ENCODE assay signal across 13 cellular contexts in genomic region chr13:40064723-40065122, GRCh38.
A peak's percentile ranks its signal among the peaks of the same experiment; 100 is the strongest.
DNase-seq lines count a peak whose midpoint lies in the region; ATAC-seq and TF ChIP-seq lines count a peak whose summit lies in the region.
"Had no signal": no experiment of that assay in that cellular context is flagged by ENCODE, and none has a peak within 500 bp of the region (broad histone marks: within the 10 kb centered on the region; RNA-seq: fewer than 3 reads in every experiment).

No MANE protein-coding gene starts in this region.

- TF ChIP-seq CTCF in astrocyte of the cerebellum (IDR thresholded peaks at IDR 0.05; ENCODE audit: low read depth, low read length, missing control alignments), result no peak

- DNase-seq in AG08396 (ENCODE audit: low spot score) (peak; percentile 15), HS-5 (ENCODE audit: low read depth) (peak; percentile 60), astrocyte of the cerebellum (ENCODE audit: low read depth) (peak; percentile 13), kidney tubule cell (ENCODE audit: low spot score) (peak; percentile 64), NCI-H2029 (lab: John Stamatoyannopoulos, UW) (no peak), left lobe of liver (ENCODE audit: low spot score) (no peak)
- DNase-seq in stimulated activated CD4-positive, alpha-beta T cell treated with anti-CD3 and anti-CD28 coated beads, Interleukin-2, amount 100 ng/mL, for 24 hours, result no peak
- DNase-seq: activated CD4-positive, alpha-beta T cell treated with anti-CD3 and anti-CD28 coated beads for 1 hour; activated effector memory CD4-positive, alpha-beta T cell treated with Interleukin-2 at 50 U/mL for 16 hours; CD4-positive, alpha-beta memory T cell; NCI-H2081 treated with DMSO at 0.1 percent for 48 hours; small intestine had no signal

- in situ Hi-C loops in astrocyte of the cerebellum (cut with HindIII; ENCODE audit: low sequenced_read_pairs), result no loop called here

- ATAC-seq in left lobe of liver, result no peak
- no peak for ATAC-seq in GM18861 (IDR thresholded peaks at IDR 0.05; ENCODE audit: unreplicated experiment)

- H3K4me3 ChIP-seq in astrocyte of the cerebellum (ENCODE audit: low read depth, low read length), result no peak overlapping the region

Comparison
In these comparisons a context has a peak if more than half of its experiments do, and no peak if none do; other contexts are left out.
1. DNase-seq: peak in AG08396 (single experiment), HS-5 (single experiment), astrocyte of the cerebellum (single experiment) and kidney tubule cell (single experiment); none in stimulated activated CD4-positive, alpha-beta T cell treated with anti-CD3 and anti-CD28 coated beads, Interleukin-2, amount 100 ng/mL, for 24 hours (0 of 2), NCI-H2029 (single experiment) and left lobe of liver (single experiment).